Comparison of ENCODE assay signal across 16 cellular contexts in the genomic region with DNA sequence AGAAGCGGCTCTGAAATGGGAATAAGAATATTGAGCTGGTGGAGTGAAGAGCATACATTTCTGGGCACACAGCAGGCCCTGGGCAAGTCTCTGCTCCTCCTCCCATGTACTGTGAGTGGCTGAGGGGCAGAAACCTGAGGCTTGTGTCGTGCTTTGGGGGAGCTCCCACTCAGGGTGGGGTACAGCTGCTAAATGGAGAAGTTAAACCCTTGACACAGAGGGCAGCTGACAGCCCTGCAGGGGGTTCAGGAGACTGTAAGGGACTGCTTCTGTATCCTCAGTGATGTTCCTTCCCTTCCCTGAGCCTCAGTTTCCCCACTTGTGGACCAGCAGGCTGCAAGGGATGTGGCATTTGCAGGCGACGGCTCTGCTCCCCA. TPM values are rescaled to one million over a fixed set of nuclear protein-coding genes. Genes with fewer than 3 reads are reported as not detected.
"Had no signal": no experiment of that assay in that cellular context is flagged by ENCODE, and none has a peak within 500 bp of the region (broad histone marks: within the 10 kb centered on the region; RNA-seq: fewer than 3 reads in every experiment).

No MANE protein-coding gene starts in this region.

- H3K9ac ChIP-seq: neural progenitor cell had no signal

- H3K36me3 ChIP-seq: adrenal gland, neural progenitor cell, uterus had no signal

- H3K9me3 ChIP-seq: adrenal gland, stomach, uterus had no signal

- H3K27ac Mint-ChIP-seq: activated CD8-positive, alpha-beta T cell treated with anti-CD3 and anti-CD28 coated beads, Interleukin-2, amount 10 ng/mL, durations not matched to agents 7 days and 5 days; activated naive CD4-positive, alpha-beta T cell treated with anti-CD3 and anti-CD28 coated beads for 36 hours; activated T-helper 17 cell treated with anti-CD3 and anti-CD28 coated beads, Interleukin-2, amount 50 U/mL, for 72 hours; endodermal cell; neural progenitor cell; WTC11 had no signal

- H3K4me1 Mint-ChIP-seq: central memory CD8-positive, alpha-beta T cell had no signal

- H3K4me3 Mint-ChIP-seq: activated CD8-positive, alpha-beta T cell treated with anti-CD3 and anti-CD28 coated beads, Interleukin-2, amount 10 ng/mL, durations not matched to agents 7 days and 5 days; activated naive CD4-positive, alpha-beta T cell treated with anti-CD3 and anti-CD28 coated beads for 36 hours; activated T-helper 17 cell treated with anti-CD3 and anti-CD28 coated beads, Interleukin-2, amount 50 U/mL, for 72 hours; central memory CD8-positive, alpha-beta T cell; endodermal cell; neural progenitor cell; WTC11 had no signal

- H3K4me3 ChIP-seq: adrenal gland, neural progenitor cell, stomach, uterus had no signal

- H3K27me3 Mint-ChIP-seq: activated T-helper 17 cell treated with anti-CD3 and anti-CD28 coated beads, Interleukin-2, amount 50 U/mL, for 72 hours had no signal

- H3K9me3 Mint-ChIP-seq: activated naive CD4-positive, alpha-beta T cell treated with anti-CD3 and anti-CD28 coated beads for 36 hours; activated T-helper 17 cell treated with anti-CD3 and anti-CD28 coated beads, Interleukin-2, amount 50 U/mL, for 72 hours; central memory CD8-positive, alpha-beta T cell; endodermal cell; neural progenitor cell; WTC11 had no signal

- H3K4me2 ChIP-seq: neural progenitor cell had no signal

- DNase-seq: activated CD4-positive, alpha-beta T cell treated with anti-CD3 and anti-CD28 coated beads for 48 hours; activated CD8-positive, alpha-beta memory T cell treated with anti-CD3 and anti-CD28 coated beads, Interleukin-2, amount 50 U/mL, for 48 hours; activated CD8-positive, alpha-beta T cell treated with anti-CD3 and anti-CD28 coated beads, Interleukin-2, amount 10 ng/mL, durations not matched to agents 7 days and 5 days; activated naive CD4-positive, alpha-beta T cell treated with anti-CD3 and anti-CD28 coated beads for 36 hours; adrenal gland; dermis blood vessel endothelial cell; endodermal cell; stimulated activated CD4-positive, alpha-beta T cell treated with anti-CD3 and anti-CD28 coated beads, Interleukin-15, amount 100 ng/mL, for 24 hours; stimulated activated CD4-positive, alpha-beta T cell treated with anti-CD3 and anti-CD28 coated beads, Interleukin-4, amount 100 ng/mL, for 24 hours; stomach; T1000; uterus had no signal

- H3K27me3 ChIP-seq: adrenal gland, neural progenitor cell, stomach, uterus had no signal

- H3K27ac ChIP-seq: neural progenitor cell had no signal

- H3K36me3 Mint-ChIP-seq: WTC11 had no signal

- ATAC-seq: activated CD8-positive, alpha-beta T cell treated with anti-CD3 and anti-CD28 coated beads, Interleukin-2, amount 10 ng/mL, durations not matched to agents 7 days and 5 days; activated T-helper 17 cell treated with anti-CD3 and anti-CD28 coated beads, Interleukin-2, amount 50 U/mL, for 72 hours; WTC11 had no signal

- H2AFZ ChIP-seq: neural progenitor cell had no signal

RNA-seq across cellular contexts. Expression of a gene that starts 15.6 kb away (rescaled TPM):
- total RNA-seq: activated T-helper 17 cell treated with anti-CD3 and anti-CD28 coated beads, Interleukin-2, amount 50 U/mL, for 72 hours had no signal
